8 cellular contexts compared by ENCODE assay signal in genomic region chr6:35730745-35731413, GRCh38. TPM values are rescaled to one million over a fixed set of nuclear protein-coding genes. Genes with fewer than 3 reads are reported as not detected.
DNase-seq lines count a peak whose midpoint lies in the region; ATAC-seq, FAIRE-seq and TF ChIP-seq lines count a peak whose summit lies in the region.

No MANE protein-coding gene starts in this region.

- H3K4me3 ChIP-seq in PC-3 (ENCODE audit: low read length) (no peak overlapping the region), epithelial cell of proximal tubule (ENCODE audit: low read depth, low read length) (peak overlapping the region; percentile 71), pancreas (peak overlapping the region in 2 of 4 donors; percentile 60 to 75)

- H3K36me3 ChIP-seq in PC-3 (ENCODE audit: low read depth, low read length), result no peaks in the 10 kb centered on the region
- no peaks in the 10 kb centered on the region for H3K36me3 ChIP-seq in pancreas

- H3K4me1 Mint-ChIP-seq in Calu3 (ENCODE audit: low read depth, unreplicated experiment), result peaks cover 35% of the 10 kb centered on the region

- 0 out of 2 replicates have a peak overlapping the region, but pooled peaks have one; percentile 33 for H3K4me2 ChIP-seq in PC-3 (ENCODE audit: low read length)

- H3K9ac ChIP-seq in PC-3 (ENCODE audit: low read length), result no peak overlapping the region

- no peak for FAIRE-seq in pancreas (lab: Jason Lieb, UNC)

- no peak overlapping the region for H2AFZ ChIP-seq in PC-3 (ENCODE audit: low read length)

- H4K20me1 ChIP-seq in PC-3 (ENCODE audit: low read length), result no peaks in the 10 kb centered on the region

- H3K4me1 ChIP-seq in PC-3 (ENCODE audit: insufficient read depth, low read length) (peaks cover 27% of the 10 kb centered on the region), pancreas (peaks cover 49 to 71% (median 71%) of the 10 kb centered on the region in 3 donors)

- H3K27ac ChIP-seq in PC-3 (ENCODE audit: low read length) (no peak overlapping the region), pancreas (peak overlapping the region; percentile 88 to 96 (median 92))

- WGBS in pancreas, 2 donors, result 35 to 37% methylated on average over 15 of the region's 15 CpGs

- peak overlapping the region; percentile 81 for H3K4me3 Mint-ChIP-seq in Calu3 (ENCODE audit: low read depth, unreplicated experiment)

- no peaks in the 10 kb centered on the region for H3F3A ChIP-seq in PC-3 (ENCODE audit: low read length, unreplicated experiment)

- POLR2A ChIA-PET in PC-3 (lab: Charles Lee; ENCODE audit: unreplicated experiment), result no interaction called here

- BruUV-seq in Calu3 (replicated peaks; lab: Mats Ljungman, UMichigan) (no TSS peak), PC-3 (replicated peaks; lab: Mats Ljungman, UMichigan) (no TSS peak)

- H3K36me3 Mint-ChIP-seq in Calu3 (ENCODE audit: insufficient read depth, unreplicated experiment), result peaks cover 22% of the 10 kb centered on the region

- H3K27me3 ChIP-seq in PC-3 (ENCODE audit: low read length) (no peaks in the 10 kb centered on the region), pancreas (no peaks in the 10 kb centered on the region)

- intact Hi-C loops in Calu3 (cut with micrococcal nuclease; ENCODE audit: unreplicated experiment) (no loop called here), PC-3 (cut with micrococcal nuclease) (no loop called here), pancreas (cut with DNase I) (no loop called here)

- no peak for TF ChIP-seq CTCF in Calu3 (IDR thresholded peaks at IDR 0.05; ENCODE audit: unreplicated experiment)
- TF ChIP-seq CTCF in PC-3 (conservative IDR thresholded peaks at IDR 0.05; ENCODE audit: low read depth, low read length), result no peak
- no peak for TF ChIP-seq CTCF in epithelial cell of proximal tubule (conservative IDR thresholded peaks at IDR 0.05; ENCODE audit: low read depth, low read length)
- TF ChIP-seq CTCF in pancreas (IDR thresholded peaks at IDR 0.05), result no peak

- H3K27me3 Mint-ChIP-seq in Calu3 (ENCODE audit: unreplicated experiment), result no peaks in the 10 kb centered on the region

- no peaks in the 10 kb centered on the region for H3K9me3 ChIP-seq in PC-3 (ENCODE audit: low read length)
- H3K9me3 ChIP-seq in pancreas, result no peaks in the 10 kb centered on the region

- H3K27ac Mint-ChIP-seq in Calu3 (ENCODE audit: unreplicated experiment), result no peak overlapping the region

- no peaks in the 10 kb centered on the region for H3K79me2 ChIP-seq in PC-3 (ENCODE audit: low read length)

- H3K9me2 ChIP-seq in PC-3 (replicated peaks; ENCODE audit: low read length), result no peaks in the 10 kb centered on the region

- CTCF ChIA-PET in Calu3 (lab: Charles Lee) (no interaction called here), PC-3 (lab: Charles Lee) (no interaction called here)

- DNase-seq in Calu3 (no peak), PC-3 (no peak), epithelial cell of proximal tubule (ENCODE audit: low read depth) (no peak), pancreas (peak in 1 of 6 donors; percentile 26), ecto neural progenitor cell (ENCODE audit: low spot score) (no peak), COR-L47 (lab: John Stamatoyannopoulos, UW) (no peak)

- ATAC-seq in PC-3, result no peak
- no peak for ATAC-seq in pancreas
- no peak for ATAC-seq in GM19395 (IDR thresholded peaks at IDR 0.05; ENCODE audit: unreplicated experiment)
- no peak for ATAC-seq in GM21717 (IDR thresholded peaks at IDR 0.05; ENCODE audit: unreplicated experiment)

- no peaks in the 10 kb centered on the region for H3K9me3 Mint-ChIP-seq in Calu3 (ENCODE audit: low read depth, unreplicated experiment)

RNA-seq across cellular contexts. Expression of gene ARMC12, which starts 6.0 kb away (rescaled TPM):
- not detected in 2 replicates for total RNA-seq in Calu3 (2022)
- 0.75 TPM in 1 of 2 replicates, not detected in the other for total RNA-seq in PC-3 (2014; rRNA removed)
- total RNA-seq in epithelial cell of proximal tubule, result 0.29 TPM in 1 of 2 replicates, not detected in the other
- under 1 TPM; 0.12 to 0.75 (median 0.44) TPM for total RNA-seq in pancreas
- polyA plus RNA-seq in pancreas, result 1 to 10 TPM; 2.2 to 2.6 TPM

RNA-seq across cellular contexts. Expression of gene FKBP5, which starts 42.2 kb away (rescaled TPM):
- total RNA-seq in Calu3 (2022) (14.3 and 15.1 TPM in 2 replicates), PC-3 (2014; rRNA removed) (11.9 and 12.4 TPM in 2 replicates), epithelial cell of proximal tubule (16.5 and 24.2 TPM in 2 replicates), pancreas (10 to 100 TPM; 13.0 to 78.4 (median 61.3) TPM)
- 10 to 100 TPM; 31.8 to 44.1 TPM for polyA plus RNA-seq in pancreas

RNA-seq across cellular contexts. Expression of gene CLPSL2, which starts 45.5 kb away (rescaled TPM):
- total RNA-seq in Calu3 (2022) (not detected in 2 replicates), PC-3 (2014; rRNA removed) (not detected in 2 replicates), epithelial cell of proximal tubule (not detected in 2 replicates), pancreas (1 to 10 TPM; 1.4 to 4.3 (median 2.8) TPM)
- polyA plus RNA-seq in pancreas, result 1 to 10 TPM in 1 of 2 donors, under 1 TPM in 1; 0.61 to 2.5 TPM

RNA-seq across cellular contexts. Expression of gene CLPSL1, which starts 49.9 kb away (rescaled TPM):
- not detected in 2 replicates for total RNA-seq in Calu3 (2022)
- not detected in 2 replicates for total RNA-seq in PC-3 (2014; rRNA removed)
- not detected in 2 replicates for total RNA-seq in epithelial cell of proximal tubule
- total RNA-seq in pancreas, result 100 to 1,000 TPM in 1 of 6 donors, 10 to 100 TPM in 4, 1 to 10 TPM in 1; 6.0 to 102 (median 38.3) TPM
- polyA plus RNA-seq in pancreas, result 10 to 100 TPM in 1 of 2 donors, not detected in 1; 83.2 TPM
